ENCODE assay signal across 21 cellular contexts in the genomic region with DNA sequence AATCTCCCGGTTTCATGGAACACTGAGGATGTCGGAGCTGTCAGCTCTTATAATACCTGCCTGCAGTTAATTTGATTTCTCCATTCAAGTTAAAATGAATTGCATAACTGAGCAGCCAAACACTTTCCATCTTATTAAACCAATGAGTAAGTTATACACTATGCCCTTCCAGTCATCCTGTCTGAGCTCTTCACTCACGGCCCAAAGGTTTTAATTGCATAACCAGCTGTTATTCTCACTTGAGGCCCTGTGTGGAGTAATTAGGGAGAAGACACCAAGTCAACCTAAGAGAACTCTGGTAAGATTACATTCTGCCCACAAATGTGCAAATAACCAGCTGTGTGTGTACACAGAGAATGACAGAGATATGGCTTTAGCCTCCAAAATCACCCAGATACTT.
"Had no signal": no experiment of that assay in that cellular context is flagged by ENCODE, and none has a peak within 500 bp of the region (broad histone marks: within the 10 kb centered on the region; RNA-seq: fewer than 3 reads in every experiment).

No MANE protein-coding gene starts in this region.

- H3K4me1 ChIP-seq: esophagus squamous epithelium, stomach had no signal

- H3K27ac ChIP-seq: esophagus squamous epithelium, right atrium auricular region, stomach had no signal

- H3K9me3 Mint-ChIP-seq: T-helper 1 cell treated with Interleukin-12 subunit alpha and Interleukin-12 subunit beta and Interleukin-4 antibody, amounts not matched to agents 30 μg/mL and 1 μg/mL, for 36 hours had no signal

- H3K27ac Mint-ChIP-seq: activated naive CD4-positive, alpha-beta T cell treated with anti-CD3 and anti-CD28 coated beads, Interleukin-2, amount 50 U/mL, for 24 hours; dendritic cell treated with granulocyte-macrophage colony-stimulating factor and Interleukin-4, amounts not matched to agents 40 ng/mL and 50 ng/mL, for 4 days; nephron progenitor cell; stimulated activated effector memory CD8-positive, alpha-beta T cell treated with anti-CD3 and anti-CD28 coated beads, Interleukin-12 subunit alpha, Interleukin-12 subunit beta, amount 100 ng/mL, for 72 hours; T-helper 1 cell treated with Interleukin-12 subunit alpha and Interleukin-12 subunit beta and Interleukin-4 antibody, amounts not matched to agents 30 μg/mL and 1 μg/mL, for 36 hours; type B pancreatic cell had no signal

- H3K4me3 ChIP-seq: esophagus squamous epithelium, lung, right atrium auricular region, stomach had no signal

- H3K36me3 ChIP-seq: esophagus squamous epithelium, right atrium auricular region, stomach had no signal

- H3K4me1 Mint-ChIP-seq: activated naive CD4-positive, alpha-beta T cell treated with anti-CD3 and anti-CD28 coated beads, Interleukin-2, amount 50 U/mL, for 24 hours; stimulated activated effector memory CD8-positive, alpha-beta T cell treated with anti-CD3 and anti-CD28 coated beads, Interleukin-12 subunit alpha, Interleukin-12 subunit beta, amount 100 ng/mL, for 72 hours had no signal

- H3K27me3 ChIP-seq: esophagus squamous epithelium, right atrium auricular region, stomach had no signal

- DNase-seq: activated CD4-positive, alpha-beta T cell treated with anti-CD3 and anti-CD28 coated beads, Interleukin-2, amount 50 U/mL, for 1 hour; activated CD8-positive, alpha-beta memory T cell treated with anti-CD3 and anti-CD28 coated beads, Interleukin-2, amount 50 U/mL, for 4 hours; activated effector memory CD4-positive, alpha-beta T cell treated with anti-CD3 and anti-CD28 coated beads, Interleukin-2, amount 50 U/mL, for 16 hours; activated T-cell treated with anti-CD3 and anti-CD28 coated beads, Interleukin-2, amount 50 U/mL, for 48 hours; effector CD8-positive, alpha-beta T cell; esophagus squamous epithelium; left cardiac atrium; midbrain; nephron progenitor cell; occipital lobe; stimulated activated CD4-positive, alpha-beta T cell treated with anti-CD3 and anti-CD28 coated beads, Interleukin-15, amount 100 ng/mL, for 24 hours; stimulated activated CD4-positive, alpha-beta T cell treated with anti-CD3 and anti-CD28 coated beads, Interleukin-4, amount 100 ng/mL, for 24 hours; stomach had no signal

- ATAC-seq: activated CD4-positive, CD25-positive, alpha-beta regulatory T cell treated with anti-CD3 and anti-CD28 coated beads, Interleukin-2, amount 50 U/mL, for 24 hours; left cardiac atrium; stimulated activated effector memory CD8-positive, alpha-beta T cell treated with anti-CD3 and anti-CD28 coated beads, Interleukin-12 subunit alpha, Interleukin-12 subunit beta, amount 100 ng/mL, for 72 hours had no signal

- H3K4me3 Mint-ChIP-seq: activated naive CD4-positive, alpha-beta T cell treated with anti-CD3 and anti-CD28 coated beads, Interleukin-2, amount 50 U/mL, for 24 hours; dendritic cell treated with granulocyte-macrophage colony-stimulating factor and Interleukin-4, amounts not matched to agents 40 ng/mL and 50 ng/mL, for 4 days; nephron progenitor cell; stimulated activated effector memory CD8-positive, alpha-beta T cell treated with anti-CD3 and anti-CD28 coated beads, Interleukin-12 subunit alpha, Interleukin-12 subunit beta, amount 100 ng/mL, for 72 hours; T-helper 1 cell treated with Interleukin-12 subunit alpha and Interleukin-12 subunit beta and Interleukin-4 antibody, amounts not matched to agents 30 μg/mL and 1 μg/mL, for 36 hours; type B pancreatic cell had no signal

- H3K36me3 Mint-ChIP-seq: activated naive CD4-positive, alpha-beta T cell treated with anti-CD3 and anti-CD28 coated beads, Interleukin-2, amount 50 U/mL, for 24 hours; stimulated activated effector memory CD8-positive, alpha-beta T cell treated with anti-CD3 and anti-CD28 coated beads, Interleukin-12 subunit alpha, Interleukin-12 subunit beta, amount 100 ng/mL, for 72 hours had no signal

- H3K27me3 Mint-ChIP-seq: dendritic cell treated with granulocyte-macrophage colony-stimulating factor and Interleukin-4, amounts not matched to agents 40 ng/mL and 50 ng/mL, for 4 days had no signal
